In genomic region chr5:111223086-111223789, GRCh38 we compare ENCODE assay signal across 8 cellular contexts. TPM values are rescaled to one million over a fixed set of nuclear protein-coding genes. Genes with fewer than 3 reads are reported as not detected.
DNase-seq lines count a peak whose midpoint lies in the region; ATAC-seq and TF ChIP-seq lines count a peak whose summit lies in the region.

No MANE protein-coding gene starts in this region.

- H3F3A ChIP-seq in neural cell (ENCODE audit: insufficient read depth, low read length, poor library complexity, severe bottlenecking), result no peaks in the 10 kb centered on the region

- no peak overlapping the region for H3K27ac ChIP-seq in HUES64 (ENCODE audit: low read depth, low read length)
- peak overlapping the region; percentile 88 for H3K27ac ChIP-seq in neural cell (ENCODE audit: low read length)

- TF ChIP-seq RAD21 in neural cell (conservative IDR thresholded peaks at IDR 0.05), result no peak

- no peak for TF ChIP-seq EP300 in neural cell (conservative IDR thresholded peaks at IDR 0.05; ENCODE audit: poor library complexity, severe bottlenecking)

- H3K79me2 ChIP-seq in neural cell (replicated peaks; ENCODE audit: insufficient read depth, low read length), result peaks cover 31% of the 10 kb centered on the region

- H4K20me1 ChIP-seq in neural cell (ENCODE audit: insufficient read depth), result no peaks in the 10 kb centered on the region

- TF ChIP-seq CTCF in choroid plexus epithelial cell (conservative IDR thresholded peaks at IDR 0.05; ENCODE audit: low read depth, low read length) (no peak), neural cell (IDR thresholded peaks at IDR 0.05; ENCODE audit: poor library complexity, severe bottlenecking) (no peak)

- 34% methylated on average over 9 of the region's 9 CpGs for WGBS in HUES64

- peaks cover 21% of the 10 kb centered on the region for H3K4me1 ChIP-seq in HUES64 (ENCODE audit: insufficient read depth, low read length)

- DNase-seq in DMS53 treated with DMSO at 0.1 percent for 48 hours (lab: John Stamatoyannopoulos, UW; ENCODE audit: unreplicated experiment), result peak; percentile 6
- DNase-seq in DMS53 (lab: John Stamatoyannopoulos, UW), result no peak
- no peak for DNase-seq in choroid plexus epithelial cell (ENCODE audit: low read depth)
- no peak for DNase-seq in middle frontal gyrus (ENCODE audit: extremely low spot score, low spot score)
- no peak for DNase-seq in D341Med (ENCODE audit: low spot score)

- peak overlapping the region; percentile 91 for H3K4me3 ChIP-seq in HUES64 (ENCODE audit: low read length)
- peak overlapping the region; percentile 65 for H3K4me3 ChIP-seq in choroid plexus epithelial cell (ENCODE audit: low read depth, low read length)
- peak overlapping the region; percentile 87 for H3K4me3 ChIP-seq in neural cell (ENCODE audit: low read length)

- peak overlapping the region; percentile 89 for H2AFZ ChIP-seq in neural cell (ENCODE audit: low read depth, low read length)

- H3K27me3 ChIP-seq in HUES64 (ENCODE audit: insufficient read depth, low read length) (peaks cover 36% of the 10 kb centered on the region), neural cell (ENCODE audit: insufficient read depth, low read depth, low read length) (no peaks in the 10 kb centered on the region)

- H3K9me3 ChIP-seq in HUES64 (ENCODE audit: insufficient read depth, low read depth, low read length), result no peaks in the 10 kb centered on the region
- no peaks in the 10 kb centered on the region for H3K9me3 ChIP-seq in neural cell (ENCODE audit: low read length)

- H3K4me2 ChIP-seq in neural cell (ENCODE audit: low read length), result no peak overlapping the region

- H3K9me2 ChIP-seq in neural cell (ENCODE audit: insufficient read depth, low read length), result no peaks in the 10 kb centered on the region

- ATAC-seq in HG03342 (IDR thresholded peaks at IDR 0.05; ENCODE audit: unreplicated experiment), result no peak

- H3K9ac ChIP-seq in HUES64 (ENCODE audit: low read depth, low read length) (peak overlapping the region; percentile 84), neural cell (ENCODE audit: low read length) (peak overlapping the region; percentile 90)

- H3K36me3 ChIP-seq in HUES64 (ENCODE audit: insufficient read depth, low read length) (no peaks in the 10 kb centered on the region), neural cell (ENCODE audit: insufficient read depth, low read length) (no peaks in the 10 kb centered on the region)

TF ChIP-seq in neural cell, 6 proteins besides CTCF, POLR2A, EP300 and RAD21:
- TF ChIP-seq SMC3 (conservative IDR thresholded peaks at IDR 0.05; ENCODE audit: poor library complexity) (no peak), EZH2 (IDR thresholded peaks at IDR 0.05; ENCODE audit: borderline replicate concordance, insufficient read depth, low read length, poor library complexity, severe bottlenecking) (no peak), REST (IDR thresholded peaks at IDR 0.05; ENCODE audit: borderline replicate concordance) (no peak), TAF1 (IDR thresholded peaks at IDR 0.05; ENCODE audit: low read depth) (no peak), POLR2AphosphoS5 (IDR thresholded peaks at IDR 0.05) (no peak), MXI1 (conservative IDR thresholded peaks at IDR 0.05; ENCODE audit: poor library complexity, severe bottlenecking) (no peak)

RNA-seq across cellular contexts. Expression of gene CAMK4, which starts 0.9 kb away (rescaled TPM):
- polyA plus RNA-seq in HUES64 (2013, experiment 1 of 2), result 3.9 TPM
- 6.1 TPM for polyA plus RNA-seq in HUES64 (2013, experiment 2 of 2)
- 15.6 and 16.6 TPM in 2 replicates for polyA plus RNA-seq in neural cell
- 53.3 and 68.0 TPM in 2 replicates for polyA minus RNA-seq in neural cell
